1 cellular context compared by ENCODE assay signal in the genomic region with DNA sequence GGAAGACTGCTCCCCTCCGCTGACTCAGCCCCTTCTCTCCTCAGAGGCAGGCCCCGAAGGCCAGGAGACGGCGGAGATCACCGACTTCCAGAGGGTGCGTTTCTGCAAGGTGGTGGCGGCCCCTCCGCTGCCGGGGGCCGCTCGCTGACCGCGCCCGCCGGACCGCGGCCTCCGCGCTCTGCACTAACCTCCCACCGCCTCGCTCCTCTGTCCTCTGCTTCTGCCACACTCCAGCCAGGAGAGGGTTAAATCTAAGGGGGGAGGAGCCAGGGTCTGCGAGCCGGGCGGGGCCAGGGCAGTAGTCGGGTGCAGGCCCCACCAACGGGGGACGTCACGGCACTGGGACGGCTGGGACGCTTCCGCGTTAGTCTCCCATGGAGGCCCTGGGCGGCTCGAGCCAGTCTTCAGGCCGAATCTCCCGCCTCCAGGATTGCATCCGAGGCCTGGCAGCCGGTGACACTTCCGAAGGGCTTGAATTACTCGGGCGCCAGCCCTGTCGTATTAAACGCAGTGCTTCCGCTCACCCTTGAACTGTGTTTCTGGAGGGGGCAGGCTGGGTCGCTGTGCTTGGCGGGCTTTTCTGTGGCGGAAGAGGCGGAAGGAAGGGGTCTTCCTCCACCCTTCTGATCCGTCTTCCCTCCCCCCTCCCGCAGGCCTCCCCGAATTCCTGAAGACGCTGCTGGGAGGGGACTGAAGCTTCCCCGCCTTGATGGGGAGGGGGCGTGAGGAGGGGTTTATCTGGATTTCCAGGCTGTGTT.
TF ChIP-seq lines count a peak whose summit lies in the region.

No MANE protein-coding gene starts in this region.

TF ChIP-seq in HEK293, 187 proteins besides CTCF, POLR2A, EP300 and RAD21 (continued from another document and continues in another):
- TF ChIP-seq PRDM2 (tag by site-specific recombination; IDR thresholded peaks at IDR 0.05; ENCODE audit: borderline replicate concordance), result no peak
- TF ChIP-seq ZNF354C (tag by site-specific recombination; IDR thresholded peaks at IDR 0.05; ENCODE audit: borderline replicate concordance, low read depth), result no peak
- TF ChIP-seq SP7 (tag by site-specific recombination; IDR thresholded peaks at IDR 0.05), result peak; percentile 42
- TF ChIP-seq MZF1 (tag by site-specific recombination; IDR thresholded peaks at IDR 0.05; ENCODE audit: borderline replicate concordance), result no peak
- no peak for TF ChIP-seq ZNF221 (tag by site-specific recombination; IDR thresholded peaks at IDR 0.05; ENCODE audit: borderline replicate concordance)
- peak; percentile 65; the same call in 1 of the 2 replicates for TF ChIP-seq ZSCAN18 (tag by site-specific recombination; IDR thresholded peaks at IDR 0.05)
- no peak for TF ChIP-seq OSR2 (tag by site-specific recombination; IDR thresholded peaks at IDR 0.05)
- TF ChIP-seq, protein P1, sequence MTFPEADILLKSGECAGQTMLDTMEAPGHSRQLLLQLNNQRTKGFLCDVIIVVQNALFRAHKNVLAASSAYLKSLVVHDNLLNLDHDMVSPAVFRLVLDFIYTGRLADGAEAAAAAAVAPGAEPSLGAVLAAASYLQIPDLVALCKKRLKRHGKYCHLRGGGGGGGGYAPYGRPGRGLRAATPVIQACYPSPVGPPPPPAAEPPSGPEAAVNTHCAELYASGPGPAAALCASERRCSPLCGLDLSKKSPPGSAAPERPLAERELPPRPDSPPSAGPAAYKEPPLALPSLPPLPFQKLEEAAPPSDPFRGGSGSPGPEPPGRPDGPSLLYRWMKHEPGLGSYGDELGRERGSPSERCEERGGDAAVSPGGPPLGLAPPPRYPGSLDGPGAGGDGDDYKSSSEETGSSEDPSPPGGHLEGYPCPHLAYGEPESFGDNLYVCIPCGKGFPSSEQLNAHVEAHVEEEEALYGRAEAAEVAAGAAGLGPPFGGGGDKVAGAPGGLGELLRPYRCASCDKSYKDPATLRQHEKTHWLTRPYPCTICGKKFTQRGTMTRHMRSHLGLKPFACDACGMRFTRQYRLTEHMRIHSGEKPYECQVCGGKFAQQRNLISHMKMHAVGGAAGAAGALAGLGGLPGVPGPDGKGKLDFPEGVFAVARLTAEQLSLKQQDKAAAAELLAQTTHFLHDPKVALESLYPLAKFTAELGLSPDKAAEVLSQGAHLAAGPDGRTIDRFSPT (tag by site-specific recombination; IDR thresholded peaks at IDR 0.05), result no peak
- TF ChIP-seq, protein P2, sequence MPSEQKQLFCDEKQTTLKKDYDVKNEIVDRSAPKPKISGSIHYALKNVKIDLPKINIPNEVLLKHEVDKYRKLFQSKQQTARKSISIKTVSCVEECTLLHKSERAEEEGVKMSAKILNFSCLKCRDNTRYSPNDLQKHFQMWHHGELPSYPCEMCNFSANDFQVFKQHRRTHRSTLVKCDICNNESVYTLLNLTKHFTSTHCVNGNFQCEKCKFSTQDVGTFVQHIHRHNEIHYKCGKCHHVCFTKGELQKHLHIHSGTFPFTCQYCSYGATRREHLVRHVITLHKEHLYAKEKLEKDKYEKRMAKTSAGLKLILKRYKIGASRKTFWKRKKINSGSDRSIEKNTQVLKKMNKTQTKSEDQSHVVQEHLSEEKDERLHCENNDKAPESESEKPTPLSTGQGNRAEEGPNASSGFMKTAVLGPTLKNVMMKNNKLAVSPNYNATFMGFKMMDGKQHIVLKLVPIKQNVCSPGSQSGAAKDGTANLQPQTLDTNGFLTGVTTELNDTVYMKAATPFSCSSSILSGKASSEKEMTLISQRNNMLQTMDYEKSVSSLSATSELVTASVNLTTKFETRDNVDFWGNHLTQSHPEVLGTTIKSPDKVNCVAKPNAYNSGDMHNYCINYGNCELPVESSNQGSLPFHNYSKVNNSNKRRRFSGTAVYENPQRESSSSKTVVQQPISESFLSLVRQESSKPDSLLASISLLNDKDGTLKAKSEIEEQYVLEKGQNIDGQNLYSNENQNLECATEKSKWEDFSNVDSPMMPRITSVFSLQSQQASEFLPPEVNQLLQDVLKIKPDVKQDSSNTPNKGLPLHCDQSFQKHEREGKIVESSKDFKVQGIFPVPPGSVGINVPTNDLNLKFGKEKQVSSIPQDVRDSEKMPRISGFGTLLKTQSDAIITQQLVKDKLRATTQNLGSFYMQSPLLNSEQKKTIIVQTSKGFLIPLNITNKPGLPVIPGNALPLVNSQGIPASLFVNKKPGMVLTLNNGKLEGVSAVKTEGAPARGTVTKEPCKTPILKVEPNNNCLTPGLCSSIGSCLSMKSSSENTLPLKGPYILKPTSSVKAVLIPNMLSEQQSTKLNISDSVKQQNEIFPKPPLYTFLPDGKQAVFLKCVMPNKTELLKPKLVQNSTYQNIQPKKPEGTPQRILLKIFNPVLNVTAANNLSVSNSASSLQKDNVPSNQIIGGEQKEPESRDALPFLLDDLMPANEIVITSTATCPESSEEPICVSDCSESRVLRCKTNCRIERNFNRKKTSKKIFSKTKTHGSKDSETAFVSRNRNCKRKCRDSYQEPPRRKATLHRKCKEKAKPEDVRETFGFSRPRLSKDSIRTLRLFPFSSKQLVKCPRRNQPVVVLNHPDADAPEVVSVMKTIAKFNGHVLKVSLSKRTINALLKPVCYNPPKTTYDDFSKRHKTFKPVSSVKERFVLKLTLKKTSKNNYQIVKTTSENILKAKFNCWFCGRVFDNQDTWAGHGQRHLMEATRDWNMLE (tag by site-specific recombination; conservative IDR thresholded peaks at IDR 0.05; ENCODE audit: low read depth), result no peak
- TF ChIP-seq ZNF514 (tag by site-specific recombination; IDR thresholded peaks at IDR 0.05), result no peak
- peak; percentile 88 for TF ChIP-seq ZBTB7A (tag by site-specific recombination; IDR thresholded peaks at IDR 0.05; ENCODE audit: low read depth)
- peak; percentile 77 for TF ChIP-seq ZBTB48 (tag by site-specific recombination; IDR thresholded peaks at IDR 0.05)
- no peak for TF ChIP-seq ZNF549 (tag by site-specific recombination; IDR thresholded peaks at IDR 0.05)
- no peak for TF ChIP-seq ZNF645 (tag by site-specific recombination; IDR thresholded peaks at IDR 0.05)
- TF ChIP-seq, protein P3, sequence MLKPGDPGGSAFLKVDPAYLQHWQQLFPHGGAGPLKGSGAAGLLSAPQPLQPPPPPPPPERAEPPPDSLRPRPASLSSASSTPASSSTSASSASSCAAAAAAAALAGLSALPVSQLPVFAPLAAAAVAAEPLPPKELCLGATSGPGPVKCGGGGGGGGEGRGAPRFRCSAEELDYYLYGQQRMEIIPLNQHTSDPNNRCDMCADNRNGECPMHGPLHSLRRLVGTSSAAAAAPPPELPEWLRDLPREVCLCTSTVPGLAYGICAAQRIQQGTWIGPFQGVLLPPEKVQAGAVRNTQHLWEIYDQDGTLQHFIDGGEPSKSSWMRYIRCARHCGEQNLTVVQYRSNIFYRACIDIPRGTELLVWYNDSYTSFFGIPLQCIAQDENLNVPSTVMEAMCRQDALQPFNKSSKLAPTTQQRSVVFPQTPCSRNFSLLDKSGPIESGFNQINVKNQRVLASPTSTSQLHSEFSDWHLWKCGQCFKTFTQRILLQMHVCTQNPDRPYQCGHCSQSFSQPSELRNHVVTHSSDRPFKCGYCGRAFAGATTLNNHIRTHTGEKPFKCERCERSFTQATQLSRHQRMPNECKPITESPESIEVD (tag by site-specific recombination; IDR thresholded peaks at IDR 0.05), result no peak
- TF ChIP-seq ZFP37 (tag by site-specific recombination; IDR thresholded peaks at IDR 0.05), result peak; percentile 28; the same call in 1 of the 2 replicates
- TF ChIP-seq, protein P4, sequence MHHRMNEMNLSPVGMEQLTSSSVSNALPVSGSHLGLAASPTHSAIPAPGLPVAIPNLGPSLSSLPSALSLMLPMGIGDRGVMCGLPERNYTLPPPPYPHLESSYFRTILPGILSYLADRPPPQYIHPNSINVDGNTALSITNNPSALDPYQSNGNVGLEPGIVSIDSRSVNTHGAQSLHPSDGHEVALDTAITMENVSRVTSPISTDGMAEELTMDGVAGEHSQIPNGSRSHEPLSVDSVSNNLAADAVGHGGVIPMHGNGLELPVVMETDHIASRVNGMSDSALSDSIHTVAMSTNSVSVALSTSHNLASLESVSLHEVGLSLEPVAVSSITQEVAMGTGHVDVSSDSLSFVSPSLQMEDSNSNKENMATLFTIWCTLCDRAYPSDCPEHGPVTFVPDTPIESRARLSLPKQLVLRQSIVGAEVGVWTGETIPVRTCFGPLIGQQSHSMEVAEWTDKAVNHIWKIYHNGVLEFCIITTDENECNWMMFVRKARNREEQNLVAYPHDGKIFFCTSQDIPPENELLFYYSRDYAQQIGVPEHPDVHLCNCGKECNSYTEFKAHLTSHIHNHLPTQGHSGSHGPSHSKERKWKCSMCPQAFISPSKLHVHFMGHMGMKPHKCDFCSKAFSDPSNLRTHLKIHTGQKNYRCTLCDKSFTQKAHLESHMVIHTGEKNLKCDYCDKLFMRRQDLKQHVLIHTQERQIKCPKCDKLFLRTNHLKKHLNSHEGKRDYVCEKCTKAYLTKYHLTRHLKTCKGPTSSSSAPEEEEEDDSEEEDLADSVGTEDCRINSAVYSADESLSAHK (tag by site-specific recombination; IDR thresholded peaks at IDR 0.05), result no peak; the same call in 1 of the 2 replicates
- no peak for TF ChIP-seq ZNF350 (tag by site-specific recombination; IDR thresholded peaks at IDR 0.05)
- peak; percentile 94 for TF ChIP-seq ZFP69B (tag by site-specific recombination; IDR thresholded peaks at IDR 0.05)
- TF ChIP-seq ZNF404 (tag by site-specific recombination; IDR thresholded peaks at IDR 0.05), result no peak
- TF ChIP-seq ZNF214 (tag by site-specific recombination; IDR thresholded peaks at IDR 0.05; ENCODE audit: borderline replicate concordance), result no peak
- TF ChIP-seq ZNF133 (tag by site-specific recombination; IDR thresholded peaks at IDR 0.05), result no peak
- TF ChIP-seq ZNF48 (tag by site-specific recombination; IDR thresholded peaks at IDR 0.05), result no peak
- no peak for TF ChIP-seq ZNF670 (tag by site-specific recombination; IDR thresholded peaks at IDR 0.05; ENCODE audit: low read depth)
- no peak for TF ChIP-seq INSM2 (tag by site-specific recombination; IDR thresholded peaks at IDR 0.05)
- peak; percentile 86 for TF ChIP-seq ZNF629 (tag by site-specific recombination; IDR thresholded peaks at IDR 0.05)
- TF ChIP-seq ZNF548 (tag by site-specific recombination; IDR thresholded peaks at IDR 0.05), result no peak
- no peak for TF ChIP-seq ZNF658 (tag by site-specific recombination; IDR thresholded peaks at IDR 0.05)
- 0 out of 2 replicates have a peak, but pooled peaks have one; percentile 26 for TF ChIP-seq ZNF623 (tag by site-specific recombination; IDR thresholded peaks at IDR 0.05)
- no peak for TF ChIP-seq ZNF768 (tag by site-specific recombination; IDR thresholded peaks at IDR 0.05)
